In the genomic region with DNA sequence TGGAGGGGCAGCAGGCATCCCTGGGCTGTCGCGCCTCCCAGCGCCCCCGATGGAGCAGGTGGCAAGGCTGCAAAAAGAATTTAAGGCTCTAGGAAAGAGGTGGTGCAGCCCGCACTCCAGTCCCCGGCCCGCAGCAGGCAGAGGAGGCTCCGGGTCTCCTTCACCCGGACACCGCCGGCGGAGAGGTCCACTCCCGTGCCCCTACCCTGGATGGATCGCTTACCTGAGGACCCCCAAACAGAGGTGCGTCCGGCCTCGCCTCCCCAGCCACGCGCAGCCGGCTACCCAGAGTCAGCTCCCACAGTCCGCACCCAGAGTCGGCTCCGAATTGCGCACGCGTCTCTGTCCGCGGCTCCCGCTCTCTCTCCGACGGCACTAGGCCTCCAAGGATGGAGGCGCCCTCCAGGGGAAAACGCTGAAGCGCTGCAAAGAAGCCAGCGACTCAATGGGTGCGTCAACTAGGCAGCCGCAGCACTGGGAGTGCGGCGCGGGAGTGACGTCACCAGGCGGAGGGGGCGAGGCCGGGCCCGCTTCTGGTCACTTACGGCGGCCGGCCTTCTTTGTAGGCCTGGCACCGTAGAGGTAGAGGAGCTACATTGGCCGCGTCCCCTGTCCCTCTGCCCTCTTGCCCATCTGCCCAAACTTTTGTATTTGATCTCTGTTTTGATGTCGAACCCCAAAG, we compare ENCODE assay signal across 1 cellular context.
TF ChIP-seq lines count a peak whose summit lies in the region.

A gene with protein sequence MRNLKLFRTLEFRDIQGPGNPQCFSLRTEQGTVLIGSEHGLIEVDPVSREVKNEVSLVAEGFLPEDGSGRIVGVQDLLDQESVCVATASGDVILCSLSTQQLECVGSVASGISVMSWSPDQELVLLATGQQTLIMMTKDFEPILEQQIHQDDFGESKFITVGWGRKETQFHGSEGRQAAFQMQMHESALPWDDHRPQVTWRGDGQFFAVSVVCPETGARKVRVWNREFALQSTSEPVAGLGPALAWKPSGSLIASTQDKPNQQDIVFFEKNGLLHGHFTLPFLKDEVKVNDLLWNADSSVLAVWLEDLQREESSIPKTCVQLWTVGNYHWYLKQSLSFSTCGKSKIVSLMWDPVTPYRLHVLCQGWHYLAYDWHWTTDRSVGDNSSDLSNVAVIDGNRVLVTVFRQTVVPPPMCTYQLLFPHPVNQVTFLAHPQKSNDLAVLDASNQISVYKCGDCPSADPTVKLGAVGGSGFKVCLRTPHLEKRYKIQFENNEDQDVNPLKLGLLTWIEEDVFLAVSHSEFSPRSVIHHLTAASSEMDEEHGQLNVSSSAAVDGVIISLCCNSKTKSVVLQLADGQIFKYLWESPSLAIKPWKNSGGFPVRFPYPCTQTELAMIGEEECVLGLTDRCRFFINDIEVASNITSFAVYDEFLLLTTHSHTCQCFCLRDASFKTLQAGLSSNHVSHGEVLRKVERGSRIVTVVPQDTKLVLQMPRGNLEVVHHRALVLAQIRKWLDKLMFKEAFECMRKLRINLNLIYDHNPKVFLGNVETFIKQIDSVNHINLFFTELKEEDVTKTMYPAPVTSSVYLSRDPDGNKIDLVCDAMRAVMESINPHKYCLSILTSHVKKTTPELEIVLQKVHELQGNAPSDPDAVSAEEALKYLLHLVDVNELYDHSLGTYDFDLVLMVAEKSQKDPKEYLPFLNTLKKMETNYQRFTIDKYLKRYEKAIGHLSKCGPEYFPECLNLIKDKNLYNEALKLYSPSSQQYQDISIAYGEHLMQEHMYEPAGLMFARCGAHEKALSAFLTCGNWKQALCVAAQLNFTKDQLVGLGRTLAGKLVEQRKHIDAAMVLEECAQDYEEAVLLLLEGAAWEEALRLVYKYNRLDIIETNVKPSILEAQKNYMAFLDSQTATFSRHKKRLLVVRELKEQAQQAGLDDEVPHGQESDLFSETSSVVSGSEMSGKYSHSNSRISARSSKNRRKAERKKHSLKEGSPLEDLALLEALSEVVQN (N-terminal part only) (minus strand): TSS at position 484 of the 682 bp plus-strand sequence. CDS start 2,978 bp downstream, outside the sequence.

TF ChIP-seq in GM12878, 131 proteins besides CTCF, POLR2A, EP300 and RAD21 (continued from another document and continues in another):
- TF ChIP-seq, protein P1, sequence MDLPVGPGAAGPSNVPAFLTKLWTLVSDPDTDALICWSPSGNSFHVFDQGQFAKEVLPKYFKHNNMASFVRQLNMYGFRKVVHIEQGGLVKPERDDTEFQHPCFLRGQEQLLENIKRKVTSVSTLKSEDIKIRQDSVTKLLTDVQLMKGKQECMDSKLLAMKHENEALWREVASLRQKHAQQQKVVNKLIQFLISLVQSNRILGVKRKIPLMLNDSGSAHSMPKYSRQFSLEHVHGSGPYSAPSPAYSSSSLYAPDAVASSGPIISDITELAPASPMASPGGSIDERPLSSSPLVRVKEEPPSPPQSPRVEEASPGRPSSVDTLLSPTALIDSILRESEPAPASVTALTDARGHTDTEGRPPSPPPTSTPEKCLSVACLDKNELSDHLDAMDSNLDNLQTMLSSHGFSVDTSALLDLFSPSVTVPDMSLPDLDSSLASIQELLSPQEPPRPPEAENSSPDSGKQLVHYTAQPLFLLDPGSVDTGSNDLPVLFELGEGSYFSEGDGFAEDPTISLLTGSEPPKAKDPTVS (IDR thresholded peaks at IDR 0.05; ENCODE audit: low read depth, low read length) = no peak
- TF ChIP-seq, protein P2, sequence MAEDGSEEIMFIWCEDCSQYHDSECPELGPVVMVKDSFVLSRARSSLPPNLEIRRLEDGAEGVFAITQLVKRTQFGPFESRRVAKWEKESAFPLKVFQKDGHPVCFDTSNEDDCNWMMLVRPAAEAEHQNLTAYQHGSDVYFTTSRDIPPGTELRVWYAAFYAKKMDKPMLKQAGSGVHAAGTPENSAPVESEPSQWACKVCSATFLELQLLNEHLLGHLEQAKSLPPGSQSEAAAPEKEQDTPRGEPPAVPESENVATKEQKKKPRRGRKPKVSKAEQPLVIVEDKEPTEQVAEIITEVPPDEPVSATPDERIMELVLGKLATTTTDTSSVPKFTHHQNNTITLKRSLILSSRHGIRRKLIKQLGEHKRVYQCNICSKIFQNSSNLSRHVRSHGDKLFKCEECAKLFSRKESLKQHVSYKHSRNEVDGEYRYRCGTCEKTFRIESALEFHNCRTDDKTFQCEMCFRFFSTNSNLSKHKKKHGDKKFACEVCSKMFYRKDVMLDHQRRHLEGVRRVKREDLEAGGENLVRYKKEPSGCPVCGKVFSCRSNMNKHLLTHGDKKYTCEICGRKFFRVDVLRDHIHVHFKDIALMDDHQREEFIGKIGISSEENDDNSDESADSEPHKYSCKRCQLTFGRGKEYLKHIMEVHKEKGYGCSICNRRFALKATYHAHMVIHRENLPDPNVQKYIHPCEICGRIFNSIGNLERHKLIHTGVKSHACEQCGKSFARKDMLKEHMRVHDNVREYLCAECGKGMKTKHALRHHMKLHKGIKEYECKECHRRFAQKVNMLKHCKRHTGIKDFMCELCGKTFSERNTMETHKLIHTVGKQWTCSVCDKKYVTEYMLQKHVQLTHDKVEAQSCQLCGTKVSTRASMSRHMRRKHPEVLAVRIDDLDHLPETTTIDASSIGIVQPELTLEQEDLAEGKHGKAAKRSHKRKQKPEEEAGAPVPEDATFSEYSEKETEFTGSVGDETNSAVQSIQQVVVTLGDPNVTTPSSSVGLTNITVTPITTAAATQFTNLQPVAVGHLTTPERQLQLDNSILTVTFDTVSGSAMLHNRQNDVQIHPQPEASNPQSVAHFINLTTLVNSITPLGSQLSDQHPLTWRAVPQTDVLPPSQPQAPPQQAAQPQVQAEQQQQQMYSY (CRISPR knock-in tag; IDR thresholded peaks at IDR 0.05) = 0 out of 2 replicates have a peak, but pooled peaks have one; percentile 46
- no peak for TF ChIP-seq JUNB (IDR thresholded peaks at IDR 0.05)
- 0 out of 2 replicates have a peak, but pooled peaks have one; percentile 53 for TF ChIP-seq STAT1 (conservative IDR thresholded peaks at IDR 0.05)
- TF ChIP-seq TARDBP (IDR thresholded peaks at IDR 0.05; ENCODE audit: borderline replicate concordance) = peak; percentile 83; the same call in 1 of the 2 replicates
- TF ChIP-seq EGR1 (IDR thresholded peaks at IDR 0.05; ENCODE audit: borderline replicate concordance in 1 of 2, low read depth in 2 of 2, low read length in 2 of 2) = peak in 1 of 2 experiments; percentile 50; a peak in 1 of 3 replicates
- no peak for TF ChIP-seq SUZ12 (IDR thresholded peaks at IDR 0.05; ENCODE audit: unreplicated experiment)
- peak; percentile 55; the same call in 1 of the 2 replicates for TF ChIP-seq TAF1 (IDR thresholded peaks at IDR 0.05; ENCODE audit: borderline replicate concordance, low read depth, low read length)
- 0 out of 2 replicates have a peak, but pooled peaks have one; percentile 47 for TF ChIP-seq BRCA1 (IDR thresholded peaks at IDR 0.05; ENCODE audit: low read depth, low read length)
- no peak; the same call in 1 of the 2 replicates for TF ChIP-seq PAX5 (IDR thresholded peaks at IDR 0.05; ENCODE audit: borderline replicate concordance, low read depth, low read length)
- TF ChIP-seq EED (IDR thresholded peaks at IDR 0.05; ENCODE audit: low read depth) = peak; percentile 69; the same call in 1 of the 2 replicates
- TF ChIP-seq TCF3 (IDR thresholded peaks at IDR 0.05; ENCODE audit: borderline replicate concordance, insufficient read depth, low read depth, low read length) = no peak
- TF ChIP-seq MTA2 (IDR thresholded peaks at IDR 0.05; ENCODE audit: low read depth) = no peak
- no peak for TF ChIP-seq ZNF384 (IDR thresholded peaks at IDR 0.05; ENCODE audit: borderline replicate concordance, low read depth, low read length)
- TF ChIP-seq, protein P3, sequence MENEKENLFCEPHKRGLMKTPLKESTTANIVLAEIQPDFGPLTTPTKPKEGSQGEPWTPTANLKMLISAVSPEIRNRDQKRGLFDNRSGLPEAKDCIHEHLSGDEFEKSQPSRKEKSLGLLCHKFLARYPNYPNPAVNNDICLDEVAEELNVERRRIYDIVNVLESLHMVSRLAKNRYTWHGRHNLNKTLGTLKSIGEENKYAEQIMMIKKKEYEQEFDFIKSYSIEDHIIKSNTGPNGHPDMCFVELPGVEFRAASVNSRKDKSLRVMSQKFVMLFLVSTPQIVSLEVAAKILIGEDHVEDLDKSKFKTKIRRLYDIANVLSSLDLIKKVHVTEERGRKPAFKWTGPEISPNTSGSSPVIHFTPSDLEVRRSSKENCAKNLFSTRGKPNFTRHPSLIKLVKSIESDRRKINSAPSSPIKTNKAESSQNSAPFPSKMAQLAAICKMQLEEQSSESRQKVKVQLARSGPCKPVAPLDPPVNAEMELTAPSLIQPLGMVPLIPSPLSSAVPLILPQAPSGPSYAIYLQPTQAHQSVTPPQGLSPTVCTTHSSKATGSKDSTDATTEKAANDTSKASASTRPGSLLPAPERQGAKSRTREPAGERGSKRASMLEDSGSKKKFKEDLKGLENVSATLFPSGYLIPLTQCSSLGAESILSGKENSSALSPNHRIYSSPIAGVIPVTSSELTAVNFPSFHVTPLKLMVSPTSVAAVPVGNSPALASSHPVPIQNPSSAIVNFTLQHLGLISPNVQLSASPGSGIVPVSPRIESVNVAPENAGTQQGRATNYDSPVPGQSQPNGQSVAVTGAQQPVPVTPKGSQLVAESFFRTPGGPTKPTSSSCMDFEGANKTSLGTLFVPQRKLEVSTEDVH (IDR thresholded peaks at IDR 0.05; ENCODE audit: low read depth, partially characterized antibody) = no peak
- no peak for TF ChIP-seq CHD4 (IDR thresholded peaks at IDR 0.05)
- TF ChIP-seq POU2F2 (IDR thresholded peaks at IDR 0.05; ENCODE audit: borderline replicate concordance, low read depth, low read length) = peak; percentile 21; the same call in 1 of the 3 replicates
- peak; percentile 99 for TF ChIP-seq NBN (IDR thresholded peaks at IDR 0.05)
- peak; percentile 98 for TF ChIP-seq ATF7 (IDR thresholded peaks at IDR 0.05; ENCODE audit: low read depth)
- no peak for TF ChIP-seq FOXM1 (IDR thresholded peaks at IDR 0.05; ENCODE audit: low read depth, low read length)
- TF ChIP-seq CEBPB (IDR thresholded peaks at IDR 0.05; ENCODE audit: borderline replicate concordance in 1 of 2, low read depth in 2 of 2, low read length in 2 of 2) = no peak
- no peak for TF ChIP-seq SMC3 (IDR thresholded peaks at IDR 0.05; ENCODE audit: borderline replicate concordance, low read length)
- no peak for TF ChIP-seq ZNF217 (IDR thresholded peaks at IDR 0.05)
- TF ChIP-seq CREB1 (IDR thresholded peaks at IDR 0.05; ENCODE audit: low read depth) = peak; percentile 98
- TF ChIP-seq, protein P4, sequence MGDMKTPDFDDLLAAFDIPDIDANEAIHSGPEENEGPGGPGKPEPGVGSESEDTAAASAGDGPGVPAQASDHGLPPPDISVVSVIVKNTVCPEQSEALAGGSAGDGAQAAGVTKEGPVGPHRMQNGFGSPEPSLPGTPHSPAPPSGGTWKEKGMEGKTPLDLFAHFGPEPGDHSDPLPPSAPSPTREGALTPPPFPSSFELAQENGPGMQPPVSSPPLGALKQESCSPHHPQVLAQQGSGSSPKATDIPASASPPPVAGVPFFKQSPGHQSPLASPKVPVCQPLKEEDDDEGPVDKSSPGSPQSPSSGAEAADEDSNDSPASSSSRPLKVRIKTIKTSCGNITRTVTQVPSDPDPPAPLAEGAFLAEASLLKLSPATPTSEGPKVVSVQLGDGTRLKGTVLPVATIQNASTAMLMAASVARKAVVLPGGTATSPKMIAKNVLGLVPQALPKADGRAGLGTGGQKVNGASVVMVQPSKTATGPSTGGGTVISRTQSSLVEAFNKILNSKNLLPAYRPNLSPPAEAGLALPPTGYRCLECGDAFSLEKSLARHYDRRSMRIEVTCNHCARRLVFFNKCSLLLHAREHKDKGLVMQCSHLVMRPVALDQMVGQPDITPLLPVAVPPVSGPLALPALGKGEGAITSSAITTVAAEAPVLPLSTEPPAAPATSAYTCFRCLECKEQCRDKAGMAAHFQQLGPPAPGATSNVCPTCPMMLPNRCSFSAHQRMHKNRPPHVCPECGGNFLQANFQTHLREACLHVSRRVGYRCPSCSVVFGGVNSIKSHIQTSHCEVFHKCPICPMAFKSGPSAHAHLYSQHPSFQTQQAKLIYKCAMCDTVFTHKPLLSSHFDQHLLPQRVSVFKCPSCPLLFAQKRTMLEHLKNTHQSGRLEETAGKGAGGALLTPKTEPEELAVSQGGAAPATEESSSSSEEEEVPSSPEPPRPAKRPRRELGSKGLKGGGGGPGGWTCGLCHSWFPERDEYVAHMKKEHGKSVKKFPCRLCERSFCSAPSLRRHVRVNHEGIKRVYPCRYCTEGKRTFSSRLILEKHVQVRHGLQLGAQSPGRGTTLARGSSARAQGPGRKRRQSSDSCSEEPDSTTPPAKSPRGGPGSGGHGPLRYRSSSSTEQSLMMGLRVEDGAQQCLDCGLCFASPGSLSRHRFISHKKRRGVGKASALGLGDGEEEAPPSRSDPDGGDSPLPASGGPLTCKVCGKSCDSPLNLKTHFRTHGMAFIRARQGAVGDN (IDR thresholded peaks at IDR 0.05) = peak; percentile 31
- TF ChIP-seq, protein P5, sequence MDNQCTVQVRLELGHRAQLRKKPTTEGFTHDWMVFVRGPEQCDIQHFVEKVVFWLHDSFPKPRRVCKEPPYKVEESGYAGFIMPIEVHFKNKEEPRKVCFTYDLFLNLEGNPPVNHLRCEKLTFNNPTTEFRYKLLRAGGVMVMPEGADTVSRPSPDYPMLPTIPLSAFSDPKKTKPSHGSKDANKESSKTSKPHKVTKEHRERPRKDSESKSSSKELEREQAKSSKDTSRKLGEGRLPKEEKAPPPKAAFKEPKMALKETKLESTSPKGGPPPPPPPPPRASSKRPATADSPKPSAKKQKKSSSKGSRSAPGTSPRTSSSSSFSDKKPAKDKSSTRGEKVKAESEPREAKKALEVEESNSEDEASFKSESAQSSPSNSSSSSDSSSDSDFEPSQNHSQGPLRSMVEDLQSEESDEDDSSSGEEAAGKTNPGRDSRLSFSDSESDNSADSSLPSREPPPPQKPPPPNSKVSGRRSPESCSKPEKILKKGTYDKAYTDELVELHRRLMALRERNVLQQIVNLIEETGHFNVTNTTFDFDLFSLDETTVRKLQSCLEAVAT (IDR thresholded peaks at IDR 0.05) = 0 out of 2 replicates have a peak, but pooled peaks have one; percentile 34
- 0 out of 2 replicates have a peak, but pooled peaks have one; percentile 10 for TF ChIP-seq NR2F1 (conservative IDR thresholded peaks at IDR 0.05)
- TF ChIP-seq POLR2AphosphoS5 (IDR thresholded peaks at IDR 0.05; ENCODE audit: low read length) = peak; percentile 70
- TF ChIP-seq, protein P6, sequence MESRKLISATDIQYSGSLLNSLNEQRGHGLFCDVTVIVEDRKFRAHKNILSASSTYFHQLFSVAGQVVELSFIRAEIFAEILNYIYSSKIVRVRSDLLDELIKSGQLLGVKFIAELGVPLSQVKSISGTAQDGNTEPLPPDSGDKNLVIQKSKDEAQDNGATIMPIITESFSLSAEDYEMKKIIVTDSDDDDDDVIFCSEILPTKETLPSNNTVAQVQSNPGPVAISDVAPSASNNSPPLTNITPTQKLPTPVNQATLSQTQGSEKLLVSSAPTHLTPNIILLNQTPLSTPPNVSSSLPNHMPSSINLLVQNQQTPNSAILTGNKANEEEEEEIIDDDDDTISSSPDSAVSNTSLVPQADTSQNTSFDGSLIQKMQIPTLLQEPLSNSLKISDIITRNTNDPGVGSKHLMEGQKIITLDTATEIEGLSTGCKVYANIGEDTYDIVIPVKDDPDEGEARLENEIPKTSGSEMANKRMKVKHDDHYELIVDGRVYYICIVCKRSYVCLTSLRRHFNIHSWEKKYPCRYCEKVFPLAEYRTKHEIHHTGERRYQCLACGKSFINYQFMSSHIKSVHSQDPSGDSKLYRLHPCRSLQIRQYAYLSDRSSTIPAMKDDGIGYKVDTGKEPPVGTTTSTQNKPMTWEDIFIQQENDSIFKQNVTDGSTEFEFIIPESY (IDR thresholded peaks at IDR 0.05) = no peak
- TF ChIP-seq ASH2L (IDR thresholded peaks at IDR 0.05; ENCODE audit: borderline replicate concordance, low read depth) = no peak; the same call in 1 of the 2 replicates
- peak; percentile 35; the same call in 1 of the 2 replicates for TF ChIP-seq IRF4 (IDR thresholded peaks at IDR 0.05; ENCODE audit: low read depth, low read length)
- no peak for TF ChIP-seq STAT3 (IDR thresholded peaks at IDR 0.05; ENCODE audit: low read depth, low read length)
- TF ChIP-seq ZNF207 (IDR thresholded peaks at IDR 0.05; ENCODE audit: borderline replicate concordance) = no peak; the same call in 1 of the 2 replicates
